1 cellular context compared by ENCODE assay signal in genomic region chr16:24731722-24732419, GRCh38.
TF ChIP-seq lines count a peak whose summit lies in the region.

No MANE protein-coding gene starts in this region.

TF ChIP-seq in HepG2, 621 proteins besides CTCF, POLR2A, EP300 and RAD21 (continued from another document):
- TF ChIP-seq, protein P1, sequence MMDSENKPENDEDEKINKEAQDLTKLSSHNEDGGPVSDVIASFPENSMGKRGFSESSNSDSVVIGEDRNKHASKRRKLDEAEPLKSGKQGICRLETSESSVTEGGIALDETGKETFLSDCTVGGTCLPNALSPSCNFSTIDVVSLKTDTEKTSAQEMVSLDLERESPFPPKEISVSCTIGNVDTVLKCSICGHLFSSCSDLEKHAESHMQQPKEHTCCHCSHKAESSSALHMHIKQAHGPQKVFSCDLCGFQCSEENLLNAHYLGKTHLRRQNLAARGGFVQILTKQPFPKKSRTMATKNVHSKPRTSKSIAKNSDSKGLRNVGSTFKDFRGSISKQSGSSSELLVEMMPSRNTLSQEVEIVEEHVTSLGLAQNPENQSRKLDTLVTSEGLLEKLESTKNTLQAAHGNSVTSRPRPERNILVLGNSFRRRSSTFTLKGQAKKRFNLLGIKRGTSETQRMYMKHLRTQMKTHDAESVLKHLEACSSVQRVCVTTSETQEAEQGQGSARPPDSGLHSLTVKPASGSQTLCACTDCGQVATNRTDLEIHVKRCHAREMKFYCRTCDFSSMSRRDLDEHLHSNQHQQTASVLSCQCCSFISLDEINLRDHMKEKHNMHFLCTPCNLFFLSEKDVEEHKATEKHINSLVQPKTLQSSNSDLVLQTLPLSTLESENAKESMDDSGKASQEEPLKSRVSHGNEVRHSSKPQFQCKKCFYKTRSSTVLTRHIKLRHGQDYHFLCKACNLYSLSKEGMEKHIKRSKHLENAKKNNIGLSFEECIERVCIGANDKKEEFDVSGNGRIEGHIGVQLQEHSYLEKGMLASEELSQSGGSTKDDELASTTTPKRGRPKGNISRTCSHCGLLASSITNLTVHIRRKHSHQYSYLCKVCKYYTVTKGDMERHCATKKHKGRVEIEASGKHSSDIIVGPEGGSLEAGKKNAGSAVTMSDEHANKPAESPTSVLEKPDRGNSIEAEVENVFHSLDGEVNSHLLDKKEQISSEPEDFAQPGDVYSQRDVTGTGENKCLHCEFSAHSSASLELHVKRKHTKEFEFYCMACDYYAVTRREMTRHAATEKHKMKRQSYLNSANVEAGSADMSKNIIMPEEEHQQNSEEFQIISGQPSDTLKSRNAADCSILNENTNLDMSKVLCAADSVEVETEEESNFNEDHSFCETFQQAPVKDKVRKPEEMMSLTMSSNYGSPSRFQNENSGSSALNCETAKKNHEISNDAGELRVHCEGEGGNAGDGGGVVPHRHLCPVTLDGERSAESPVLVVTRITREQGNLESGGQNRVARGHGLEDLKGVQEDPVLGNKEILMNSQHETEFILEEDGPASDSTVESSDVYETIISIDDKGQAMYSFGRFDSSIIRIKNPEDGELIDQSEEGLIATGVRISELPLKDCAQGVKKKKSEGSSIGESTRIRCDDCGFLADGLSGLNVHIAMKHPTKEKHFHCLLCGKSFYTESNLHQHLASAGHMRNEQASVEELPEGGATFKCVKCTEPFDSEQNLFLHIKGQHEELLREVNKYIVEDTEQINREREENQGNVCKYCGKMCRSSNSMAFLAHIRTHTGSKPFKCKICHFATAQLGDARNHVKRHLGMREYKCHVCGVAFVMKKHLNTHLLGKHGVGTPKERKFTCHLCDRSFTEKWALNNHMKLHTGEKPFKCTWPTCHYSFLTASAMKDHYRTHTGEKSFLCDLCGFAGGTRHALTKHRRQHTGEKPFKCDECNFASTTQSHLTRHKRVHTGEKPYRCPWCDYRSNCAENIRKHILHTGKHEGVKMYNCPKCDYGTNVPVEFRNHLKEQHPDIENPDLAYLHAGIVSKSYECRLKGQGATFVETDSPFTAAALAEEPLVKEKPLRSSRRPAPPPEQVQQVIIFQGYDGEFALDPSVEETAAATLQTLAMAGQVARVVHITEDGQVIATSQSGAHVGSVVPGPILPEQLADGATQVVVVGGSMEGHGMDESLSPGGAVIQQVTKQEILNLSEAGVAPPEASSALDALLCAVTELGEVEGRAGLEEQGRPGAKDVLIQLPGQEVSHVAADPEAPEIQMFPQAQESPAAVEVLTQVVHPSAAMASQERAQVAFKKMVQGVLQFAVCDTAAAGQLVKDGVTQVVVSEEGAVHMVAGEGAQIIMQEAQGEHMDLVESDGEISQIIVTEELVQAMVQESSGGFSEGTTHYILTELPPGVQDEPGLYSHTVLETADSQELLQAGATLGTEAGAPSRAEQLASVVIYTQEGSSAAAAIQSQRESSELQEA (CRISPR knock-in tag; IDR thresholded peaks at IDR 0.05; ENCODE audit: not compliant biosample characterization): no peak
- no peak for TF ChIP-seq ZNF543 (CRISPR knock-in tag; IDR thresholded peaks at IDR 0.05)
- TF ChIP-seq ZNF7 (CRISPR knock-in tag; IDR thresholded peaks at IDR 0.05): no peak
- TF ChIP-seq ZSCAN21 (CRISPR knock-in tag; IDR thresholded peaks at IDR 0.05; ENCODE audit: borderline replicate concordance): no peak
- TF ChIP-seq ZNF841 (CRISPR knock-in tag; IDR thresholded peaks at IDR 0.05; ENCODE audit: borderline replicate concordance): no peak
- no peak for TF ChIP-seq ZNF770 (CRISPR knock-in tag; IDR thresholded peaks at IDR 0.05)
- no peak for TF ChIP-seq PRDM4 (CRISPR knock-in tag; IDR thresholded peaks at IDR 0.05; ENCODE audit: borderline replicate concordance)
- TF ChIP-seq ZNF781 (CRISPR knock-in tag; IDR thresholded peaks at IDR 0.05; ENCODE audit: borderline replicate concordance, not compliant biosample characterization): peak; percentile 33
- TF ChIP-seq, protein P2, sequence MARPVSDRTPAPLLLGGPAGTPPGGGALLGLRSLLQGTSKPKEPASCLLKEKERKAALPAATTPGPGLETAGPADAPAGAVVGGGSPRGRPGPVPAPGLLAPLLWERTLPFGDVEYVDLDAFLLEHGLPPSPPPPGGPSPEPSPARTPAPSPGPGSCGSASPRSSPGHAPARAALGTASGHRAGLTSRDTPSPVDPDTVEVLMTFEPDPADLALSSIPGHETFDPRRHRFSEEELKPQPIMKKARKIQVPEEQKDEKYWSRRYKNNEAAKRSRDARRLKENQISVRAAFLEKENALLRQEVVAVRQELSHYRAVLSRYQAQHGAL (CRISPR knock-in tag; IDR thresholded peaks at IDR 0.05; ENCODE audit: not compliant biosample characterization): no peak
- TF ChIP-seq, protein P3, sequence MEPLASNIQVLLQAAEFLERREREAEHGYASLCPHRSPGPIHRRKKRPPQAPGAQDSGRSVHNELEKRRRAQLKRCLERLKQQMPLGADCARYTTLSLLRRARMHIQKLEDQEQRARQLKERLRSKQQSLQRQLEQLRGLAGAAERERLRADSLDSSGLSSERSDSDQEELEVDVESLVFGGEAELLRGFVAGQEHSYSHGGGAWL (CRISPR knock-in tag; IDR thresholded peaks at IDR 0.05): no peak
- TF ChIP-seq, protein P4, sequence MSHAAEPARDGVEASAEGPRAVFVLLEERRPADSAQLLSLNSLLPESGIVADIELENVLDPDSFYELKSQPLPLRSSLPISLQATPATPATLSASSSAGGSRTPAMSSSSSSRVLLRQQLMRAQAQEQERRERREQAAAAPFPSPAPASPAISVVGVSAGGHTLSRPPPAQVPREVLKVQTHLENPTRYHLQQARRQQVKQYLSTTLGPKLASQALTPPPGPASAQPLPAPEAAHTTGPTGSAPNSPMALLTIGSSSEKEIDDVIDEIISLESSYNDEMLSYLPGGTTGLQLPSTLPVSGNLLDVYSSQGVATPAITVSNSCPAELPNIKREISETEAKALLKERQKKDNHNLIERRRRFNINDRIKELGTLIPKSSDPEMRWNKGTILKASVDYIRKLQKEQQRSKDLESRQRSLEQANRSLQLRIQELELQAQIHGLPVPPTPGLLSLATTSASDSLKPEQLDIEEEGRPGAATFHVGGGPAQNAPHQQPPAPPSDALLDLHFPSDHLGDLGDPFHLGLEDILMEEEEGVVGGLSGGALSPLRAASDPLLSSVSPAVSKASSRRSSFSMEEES (CRISPR knock-in tag; IDR thresholded peaks at IDR 0.05): no peak
- TF ChIP-seq ZBTB21 (CRISPR knock-in tag; IDR thresholded peaks at IDR 0.05): no peak
- no peak for TF ChIP-seq ZNF501 (CRISPR knock-in tag; IDR thresholded peaks at IDR 0.05)
- no peak for TF ChIP-seq CEBPB (IDR thresholded peaks at IDR 0.05; ENCODE audit: borderline replicate concordance, low read depth, low read length)
- no peak for TF ChIP-seq ZSCAN9 (CRISPR knock-in tag; IDR thresholded peaks at IDR 0.05; ENCODE audit: borderline replicate concordance)
- TF ChIP-seq, protein P5, sequence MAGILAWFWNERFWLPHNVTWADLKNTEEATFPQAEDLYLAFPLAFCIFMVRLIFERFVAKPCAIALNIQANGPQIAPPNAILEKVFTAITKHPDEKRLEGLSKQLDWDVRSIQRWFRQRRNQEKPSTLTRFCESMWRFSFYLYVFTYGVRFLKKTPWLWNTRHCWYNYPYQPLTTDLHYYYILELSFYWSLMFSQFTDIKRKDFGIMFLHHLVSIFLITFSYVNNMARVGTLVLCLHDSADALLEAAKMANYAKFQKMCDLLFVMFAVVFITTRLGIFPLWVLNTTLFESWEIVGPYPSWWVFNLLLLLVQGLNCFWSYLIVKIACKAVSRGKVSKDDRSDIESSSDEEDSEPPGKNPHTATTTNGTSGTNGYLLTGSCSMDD (CRISPR knock-in tag; IDR thresholded peaks at IDR 0.05): no peak
- peak; percentile 73 for TF ChIP-seq RFX5 (IDR thresholded peaks at IDR 0.05; ENCODE audit: low read depth, low read length)
- no peak for TF ChIP-seq ZFAT (CRISPR knock-in tag; conservative IDR thresholded peaks at IDR 0.05)
- no peak for TF ChIP-seq YEATS4 (CRISPR knock-in tag; IDR thresholded peaks at IDR 0.05; ENCODE audit: borderline replicate concordance)
- no peak for TF ChIP-seq ZNF468 (CRISPR knock-in tag; IDR thresholded peaks at IDR 0.05)
